Comparison of ENCODE assay signal across 2 cellular contexts in the genomic region with DNA sequence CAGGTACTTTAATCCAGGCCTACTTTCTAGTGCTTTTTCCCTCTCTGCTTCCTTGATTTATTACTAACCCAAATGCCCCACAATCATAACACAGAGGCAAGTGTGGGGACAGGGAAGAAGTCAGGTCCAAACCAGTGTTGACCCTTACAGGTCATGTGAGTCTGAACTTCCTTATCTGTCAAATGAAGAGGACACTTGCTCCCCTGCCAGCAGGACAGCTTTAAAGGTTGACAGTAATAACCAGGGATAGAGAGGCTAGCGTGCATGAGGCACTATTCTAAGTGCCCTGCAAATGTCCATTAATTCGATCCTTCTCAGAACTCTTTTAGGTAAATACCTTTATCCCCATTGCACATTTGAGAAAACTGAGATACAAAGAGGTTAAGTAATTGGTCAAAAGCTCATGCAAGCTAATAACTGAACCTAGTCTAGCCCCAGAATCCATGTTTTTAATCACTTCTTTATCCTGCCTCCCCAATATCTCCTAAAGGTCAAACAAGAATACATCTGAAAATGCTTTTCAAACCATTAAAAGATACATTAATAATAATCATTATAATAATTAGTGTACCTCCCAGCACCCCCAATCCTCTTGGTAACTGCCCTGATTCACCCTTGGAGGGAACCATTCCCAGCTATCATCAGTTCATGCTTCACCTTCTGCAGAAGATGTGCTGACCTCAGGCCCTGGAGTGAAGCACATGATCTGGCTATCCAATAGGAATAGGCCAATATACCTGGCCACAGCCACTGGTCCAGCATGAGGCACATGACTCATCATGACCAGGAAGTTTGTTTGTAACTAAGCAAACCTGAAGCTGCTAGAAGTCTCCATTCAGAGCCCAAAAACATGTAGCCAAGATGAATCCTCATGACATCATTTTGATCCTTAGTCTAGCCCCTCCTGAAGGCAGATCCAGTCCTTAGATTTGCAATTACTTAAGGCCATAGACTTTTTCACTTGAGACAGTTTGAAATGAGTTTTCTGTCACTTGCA.
TF ChIP-seq lines count a peak whose summit lies in the region.

No MANE protein-coding gene starts in this region.

TF ChIP-seq in HEK293, 187 proteins besides CTCF, POLR2A, EP300 and RAD21:
- TF ChIP-seq, protein P1, sequence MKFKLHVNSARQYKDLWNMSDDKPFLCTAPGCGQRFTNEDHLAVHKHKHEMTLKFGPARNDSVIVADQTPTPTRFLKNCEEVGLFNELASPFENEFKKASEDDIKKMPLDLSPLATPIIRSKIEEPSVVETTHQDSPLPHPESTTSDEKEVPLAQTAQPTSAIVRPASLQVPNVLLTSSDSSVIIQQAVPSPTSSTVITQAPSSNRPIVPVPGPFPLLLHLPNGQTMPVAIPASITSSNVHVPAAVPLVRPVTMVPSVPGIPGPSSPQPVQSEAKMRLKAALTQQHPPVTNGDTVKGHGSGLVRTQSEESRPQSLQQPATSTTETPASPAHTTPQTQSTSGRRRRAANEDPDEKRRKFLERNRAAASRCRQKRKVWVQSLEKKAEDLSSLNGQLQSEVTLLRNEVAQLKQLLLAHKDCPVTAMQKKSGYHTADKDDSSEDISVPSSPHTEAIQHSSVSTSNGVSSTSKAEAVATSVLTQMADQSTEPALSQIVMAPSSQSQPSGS (tag by site-specific recombination; IDR thresholded peaks at IDR 0.05; ENCODE audit: low read depth), result peak; percentile 58; the same call in 1 of the 2 replicates
- TF ChIP-seq ZNF2 (tag by site-specific recombination; IDR thresholded peaks at IDR 0.05), result no peak
- TF ChIP-seq ZNF48 (tag by site-specific recombination; IDR thresholded peaks at IDR 0.05), result no peak
- no peak for TF ChIP-seq ZIC2 (tag by site-specific recombination; IDR thresholded peaks at IDR 0.05)
- TF ChIP-seq ZNF558 (tag by site-specific recombination; IDR thresholded peaks at IDR 0.05), result no peak
- TF ChIP-seq ZBTB1 (tag by site-specific recombination; IDR thresholded peaks at IDR 0.05), result no peak
- TF ChIP-seq ZNF629 (tag by site-specific recombination; IDR thresholded peaks at IDR 0.05), result no peak

TF ChIP-seq in GM12878, 131 proteins besides CTCF, POLR2A, EP300 and RAD21:
- TF ChIP-seq NFIC (IDR thresholded peaks at IDR 0.05; ENCODE audit: low read depth, low read length) (no peak), SRF (IDR thresholded peaks at IDR 0.05; ENCODE audit: low read depth in 2 of 2, low read length in 2 of 2) (no peak), TCF3 (IDR thresholded peaks at IDR 0.05; ENCODE audit: borderline replicate concordance, insufficient read depth, low read depth, low read length) (no peak), BCL11A (IDR thresholded peaks at IDR 0.05; ENCODE audit: low read depth, low read length) (no peak), TARDBP (IDR thresholded peaks at IDR 0.05; ENCODE audit: borderline replicate concordance) (no peak), MEF2B (IDR thresholded peaks at IDR 0.05; ENCODE audit: partially characterized antibody, poor library complexity, severe bottlenecking) (no peak)
- TF ChIP-seq, protein P2, sequence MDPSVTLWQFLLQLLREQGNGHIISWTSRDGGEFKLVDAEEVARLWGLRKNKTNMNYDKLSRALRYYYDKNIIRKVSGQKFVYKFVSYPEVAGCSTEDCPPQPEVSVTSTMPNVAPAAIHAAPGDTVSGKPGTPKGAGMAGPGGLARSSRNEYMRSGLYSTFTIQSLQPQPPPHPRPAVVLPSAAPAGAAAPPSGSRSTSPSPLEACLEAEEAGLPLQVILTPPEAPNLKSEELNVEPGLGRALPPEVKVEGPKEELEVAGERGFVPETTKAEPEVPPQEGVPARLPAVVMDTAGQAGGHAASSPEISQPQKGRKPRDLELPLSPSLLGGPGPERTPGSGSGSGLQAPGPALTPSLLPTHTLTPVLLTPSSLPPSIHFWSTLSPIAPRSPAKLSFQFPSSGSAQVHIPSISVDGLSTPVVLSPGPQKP (IDR thresholded peaks at IDR 0.05; ENCODE audit: low read depth, low read length), result no peak
